Comparison of ENCODE assay signal across 19 cellular contexts in genomic region chr15:94840794-94841587, GRCh38.
DNase-seq lines count a peak whose midpoint lies in the region; ATAC-seq and TF ChIP-seq lines count a peak whose summit lies in the region.
"Had no signal": no experiment of that assay in that cellular context is flagged by ENCODE, and none has a peak within 500 bp of the region (broad histone marks: within the 10 kb centered on the region; RNA-seq: fewer than 3 reads in every experiment).

No MANE protein-coding gene starts in this region.

- peak; percentile 1 for DNase-seq in A673 (ENCODE audit: low spot score)
- DNase-seq in RWPE1 (ENCODE audit: low spot score), result peak; percentile 27
- peak; percentile 72 for DNase-seq in epithelial cell of esophagus (ENCODE audit: low read depth)
- peak in 2 of 3 donors; percentile 40 to 43 for DNase-seq in mucosa of descending colon
- DNase-seq in cardiac septum (ENCODE audit: low spot score), result no peak
- no peak for DNase-seq in COLO668 (lab: John Stamatoyannopoulos, UW; ENCODE audit: unreplicated experiment)
- no peak for DNase-seq in activated T-cell treated with anti-CD3 and anti-CD28 coated beads, Interleukin-2, amount 50 U/mL, for 1 hour
- DNase-seq: activated CD8-positive, alpha-beta T cell treated with anti-CD3 and anti-CD28 coated beads for 36 hours; amniotic stem cell; Calu3; head of caudate nucleus; left cardiac atrium; MV-4-11; naive B cell; stimulated activated CD4-positive, alpha-beta T cell treated with anti-CD3 and anti-CD28 coated beads, Interleukin-4, amount 100 ng/mL, for 1 hour had no signal

- no peak for TF ChIP-seq CTCF in A673 (conservative IDR thresholded peaks at IDR 0.05; ENCODE audit: low read depth, low read length)
- no peak for TF ChIP-seq CTCF in RWPE1 (conservative IDR thresholded peaks at IDR 0.05; ENCODE audit: low read depth)
- no peak for TF ChIP-seq CTCF in epithelial cell of esophagus (IDR thresholded peaks at IDR 0.05; ENCODE audit: insufficient read depth, low read depth, low read length, missing control alignments)
- no peak for TF ChIP-seq CTCF in mucosa of descending colon (IDR thresholded peaks at IDR 0.05)

- no peak overlapping the region for H3K4me3 ChIP-seq in A673 (ENCODE audit: low read depth, low read length, poor library complexity, severe bottlenecking)
- H3K4me3 ChIP-seq in epithelial cell of esophagus (ENCODE audit: low read length), result no peak overlapping the region
- no peak overlapping the region for H3K4me3 ChIP-seq in mucosa of descending colon
- H3K4me3 ChIP-seq: right atrium auricular region, SJSA1 had no signal

- BruUV-seq in A673 (replicated peaks; lab: Mats Ljungman, UMichigan), result no TSS peak

- H3K27ac ChIP-seq in A673 (ENCODE audit: low read depth, low read length, poor library complexity, severe bottlenecking), result no peak overlapping the region
- H3K27ac ChIP-seq in RWPE1, result peak overlapping the region; percentile 56
- H3K27ac ChIP-seq: right atrium auricular region, SJSA1 had no signal

- ATAC-seq in mucosa of descending colon (peak; percentile 62), GM21526 (IDR thresholded peaks at IDR 0.05; ENCODE audit: low FRiP score, unreplicated experiment) (no peak)
- ATAC-seq: activated CD8-positive, alpha-beta T cell treated with anti-CD3 and anti-CD28 coated beads for 36 hours; activated T-helper 17 cell treated with anti-CD3 and anti-CD28 coated beads, Interleukin-2, amount 50 U/mL, for 72 hours; left cardiac atrium had no signal

- CTCF ChIA-PET in A673 (lab: Charles Lee) (no interaction called here), RWPE1 (lab: Yijun Ruan, JAX) (no interaction called here)

- H3K27me3 ChIP-seq in A673 (replicated peaks; ENCODE audit: insufficient read depth, low read depth, low read length, poor library complexity), result no peaks in the 10 kb centered on the region
- H3K27me3 ChIP-seq: right atrium auricular region, SJSA1 had no signal

- intact Hi-C loops in A673 (cut with micrococcal nuclease; ENCODE audit: unreplicated experiment), result no loop called here
- intact Hi-C loops in mucosa of descending colon (cut with DNase I, micrococcal nuclease), result no loop called here
- intact Hi-C loops in cardiac septum (cut with DNase I), result loop anchor here (10.0 kb wide), 2 partner anchors 136 to 446 kb away; no protein-coding TSS in a partner anchor

- no peaks in the 10 kb centered on the region for H3K4me1 ChIP-seq in A673 (ENCODE audit: insufficient read depth, low read length, poor library complexity, severe bottlenecking)
- H3K4me1 ChIP-seq in mucosa of descending colon (ENCODE audit: low read depth), result peaks cover 24% of the 10 kb centered on the region
- H3K4me1 ChIP-seq: right atrium auricular region, SJSA1 had no signal

- H3K36me3 ChIP-seq in A673 (ENCODE audit: insufficient read depth, low read length, poor library complexity, severe bottlenecking) (no peaks in the 10 kb centered on the region), mucosa of descending colon (ENCODE audit: low read depth) (no peaks in the 10 kb centered on the region)
- H3K36me3 ChIP-seq: right atrium auricular region, SJSA1 had no signal

- POLR2A ChIA-PET in A673 (lab: Charles Lee; ENCODE audit: low non-redundant PET) (no interaction called here), RWPE1 (lab: Yijun Ruan, JAX; ENCODE audit: low non-redundant PET) (no interaction called here)

- H3K9me3 ChIP-seq in A673 (ENCODE audit: low read depth, low read length, poor library complexity, severe bottlenecking), result no peaks in the 10 kb centered on the region
- H3K9me3 ChIP-seq in mucosa of descending colon, result peaks cover 13% of the 10 kb centered on the region

Comparison
In these comparisons a context has a peak if more than half of its experiments do, and no peak if none do; other contexts are left out.
1. DNase-seq: peak in A673 (single experiment), RWPE1 (single experiment), epithelial cell of esophagus (single experiment) and mucosa of descending colon (2 of 3); none in cardiac septum (single experiment), COLO668 (single experiment) and activated T-cell treated with anti-CD3 and anti-CD28 coated beads, Interleukin-2, amount 50 U/mL, for 1 hour (single experiment).